ENCODE assay signal across 1 cellular context in the genomic region with DNA sequence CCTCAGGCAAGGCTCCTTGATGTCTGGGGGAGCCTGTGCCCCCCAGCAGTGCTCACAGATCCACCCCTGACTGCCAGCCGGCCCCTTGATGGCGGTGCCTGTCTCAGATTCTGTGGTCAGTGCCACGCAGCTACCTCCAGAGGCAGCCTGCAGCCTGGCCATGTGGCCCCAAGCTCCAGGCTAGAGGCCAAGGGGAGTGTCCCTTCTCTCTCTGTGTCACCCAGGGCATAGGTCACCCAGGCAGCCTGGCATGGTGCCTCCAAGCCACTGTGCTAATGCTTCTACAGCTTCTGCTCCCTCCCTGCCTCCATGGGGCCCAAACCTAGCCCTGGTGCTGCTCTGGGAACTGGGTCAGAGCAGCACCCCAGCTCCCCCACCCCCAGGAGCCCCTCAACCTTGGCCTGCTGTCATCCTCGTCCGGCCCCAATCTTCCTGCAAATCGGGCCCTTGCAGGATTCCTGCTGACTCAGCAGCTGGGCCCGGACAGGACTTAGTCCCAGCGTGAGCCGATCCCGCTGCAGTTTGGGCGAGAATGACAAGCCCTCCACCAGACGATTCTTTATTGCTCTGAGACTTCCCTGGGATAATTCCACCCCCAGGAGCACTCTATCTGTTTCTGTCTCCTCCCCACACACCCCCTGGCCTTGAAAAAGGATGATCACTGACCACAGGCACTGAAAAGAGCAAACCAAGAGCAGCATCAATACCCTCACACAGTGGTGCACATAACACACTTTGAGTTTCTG.
TF ChIP-seq lines count a peak whose summit lies in the region.

No MANE protein-coding gene starts in this region.

TF ChIP-seq in GM23338, 12 proteins besides CTCF, POLR2A, EP300 and RAD21 (continued from another document):
- TF ChIP-seq, protein P1, sequence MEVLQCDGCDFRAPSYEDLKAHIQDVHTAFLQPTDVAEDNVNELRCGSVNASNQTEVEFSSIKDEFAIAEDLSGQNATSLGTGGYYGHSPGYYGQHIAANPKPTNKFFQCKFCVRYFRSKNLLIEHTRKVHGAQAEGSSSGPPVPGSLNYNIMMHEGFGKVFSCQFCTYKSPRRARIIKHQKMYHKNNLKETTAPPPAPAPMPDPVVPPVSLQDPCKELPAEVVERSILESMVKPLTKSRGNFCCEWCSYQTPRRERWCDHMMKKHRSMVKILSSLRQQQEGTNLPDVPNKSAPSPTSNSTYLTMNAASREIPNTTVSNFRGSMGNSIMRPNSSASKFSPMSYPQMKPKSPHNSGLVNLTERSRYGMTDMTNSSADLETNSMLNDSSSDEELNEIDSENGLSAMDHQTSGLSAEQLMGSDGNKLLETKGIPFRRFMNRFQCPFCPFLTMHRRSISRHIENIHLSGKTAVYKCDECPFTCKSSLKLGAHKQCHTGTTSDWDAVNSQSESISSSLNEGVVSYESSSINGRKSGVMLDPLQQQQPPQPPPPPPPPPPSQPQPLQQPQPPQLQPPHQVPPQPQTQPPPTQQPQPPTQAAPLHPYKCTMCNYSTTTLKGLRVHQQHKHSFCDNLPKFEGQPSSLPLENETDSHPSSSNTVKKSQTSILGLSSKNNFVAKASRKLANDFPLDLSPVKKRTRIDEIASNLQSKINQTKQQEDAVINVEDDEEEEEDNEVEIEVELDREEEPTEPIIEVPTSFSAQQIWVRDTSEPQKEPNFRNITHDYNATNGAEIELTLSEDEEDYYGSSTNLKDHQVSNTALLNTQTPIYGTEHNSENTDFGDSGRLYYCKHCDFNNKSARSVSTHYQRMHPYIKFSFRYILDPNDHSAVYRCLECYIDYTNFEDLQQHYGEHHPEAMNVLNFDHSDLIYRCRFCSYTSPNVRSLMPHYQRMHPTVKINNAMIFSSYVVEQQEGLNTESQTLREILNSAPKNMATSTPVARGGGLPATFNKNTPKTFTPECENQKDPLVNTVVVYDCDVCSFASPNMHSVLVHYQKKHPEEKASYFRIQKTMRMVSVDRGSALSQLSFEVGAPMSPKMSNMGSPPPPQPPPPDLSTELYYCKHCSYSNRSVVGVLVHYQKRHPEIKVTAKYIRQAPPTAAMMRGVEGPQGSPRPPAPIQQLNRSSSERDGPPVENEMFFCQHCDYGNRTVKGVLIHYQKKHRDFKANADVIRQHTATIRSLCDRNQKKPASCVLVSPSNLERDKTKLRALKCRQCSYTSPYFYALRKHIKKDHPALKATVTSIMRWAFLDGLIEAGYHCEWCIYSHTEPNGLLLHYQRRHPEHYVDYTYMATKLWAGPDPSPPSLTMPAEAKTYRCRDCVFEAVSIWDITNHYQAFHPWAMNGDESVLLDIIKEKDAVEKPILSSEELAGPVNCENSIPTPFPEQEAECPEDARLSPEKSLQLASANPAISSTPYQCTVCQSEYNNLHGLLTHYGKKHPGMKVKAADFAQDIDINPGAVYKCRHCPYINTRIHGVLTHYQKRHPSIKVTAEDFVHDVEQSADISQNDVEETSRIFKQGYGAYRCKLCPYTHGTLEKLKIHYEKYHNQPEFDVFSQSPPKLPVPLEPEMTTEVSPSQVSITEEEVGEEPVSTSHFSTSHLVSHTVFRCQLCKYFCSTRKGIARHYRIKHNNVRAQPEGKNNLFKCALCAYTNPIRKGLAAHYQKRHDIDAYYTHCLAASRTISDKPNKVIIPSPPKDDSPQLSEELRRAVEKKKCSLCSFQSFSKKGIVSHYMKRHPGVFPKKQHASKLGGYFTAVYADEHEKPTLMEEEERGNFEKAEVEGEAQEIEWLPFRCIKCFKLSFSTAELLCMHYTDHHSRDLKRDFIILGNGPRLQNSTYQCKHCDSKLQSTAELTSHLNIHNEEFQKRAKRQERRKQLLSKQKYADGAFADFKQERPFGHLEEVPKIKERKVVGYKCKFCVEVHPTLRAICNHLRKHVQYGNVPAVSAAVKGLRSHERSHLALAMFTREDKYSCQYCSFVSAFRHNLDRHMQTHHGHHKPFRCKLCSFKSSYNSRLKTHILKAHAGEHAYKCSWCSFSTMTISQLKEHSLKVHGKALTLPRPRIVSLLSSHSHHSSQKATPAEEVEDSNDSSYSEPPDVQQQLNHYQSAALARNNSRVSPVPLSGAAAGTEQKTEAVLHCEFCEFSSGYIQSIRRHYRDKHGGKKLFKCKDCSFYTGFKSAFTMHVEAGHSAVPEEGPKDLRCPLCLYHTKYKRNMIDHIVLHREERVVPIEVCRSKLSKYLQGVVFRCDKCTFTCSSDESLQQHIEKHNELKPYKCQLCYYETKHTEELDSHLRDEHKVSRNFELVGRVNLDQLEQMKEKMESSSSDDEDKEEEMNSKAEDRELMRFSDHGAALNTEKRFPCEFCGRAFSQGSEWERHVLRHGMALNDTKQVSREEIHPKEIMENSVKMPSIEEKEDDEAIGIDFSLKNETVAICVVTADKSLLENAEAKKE (CRISPR knock-in tag; IDR thresholded peaks at IDR 0.05) = no peak
- TF ChIP-seq, protein P2, sequence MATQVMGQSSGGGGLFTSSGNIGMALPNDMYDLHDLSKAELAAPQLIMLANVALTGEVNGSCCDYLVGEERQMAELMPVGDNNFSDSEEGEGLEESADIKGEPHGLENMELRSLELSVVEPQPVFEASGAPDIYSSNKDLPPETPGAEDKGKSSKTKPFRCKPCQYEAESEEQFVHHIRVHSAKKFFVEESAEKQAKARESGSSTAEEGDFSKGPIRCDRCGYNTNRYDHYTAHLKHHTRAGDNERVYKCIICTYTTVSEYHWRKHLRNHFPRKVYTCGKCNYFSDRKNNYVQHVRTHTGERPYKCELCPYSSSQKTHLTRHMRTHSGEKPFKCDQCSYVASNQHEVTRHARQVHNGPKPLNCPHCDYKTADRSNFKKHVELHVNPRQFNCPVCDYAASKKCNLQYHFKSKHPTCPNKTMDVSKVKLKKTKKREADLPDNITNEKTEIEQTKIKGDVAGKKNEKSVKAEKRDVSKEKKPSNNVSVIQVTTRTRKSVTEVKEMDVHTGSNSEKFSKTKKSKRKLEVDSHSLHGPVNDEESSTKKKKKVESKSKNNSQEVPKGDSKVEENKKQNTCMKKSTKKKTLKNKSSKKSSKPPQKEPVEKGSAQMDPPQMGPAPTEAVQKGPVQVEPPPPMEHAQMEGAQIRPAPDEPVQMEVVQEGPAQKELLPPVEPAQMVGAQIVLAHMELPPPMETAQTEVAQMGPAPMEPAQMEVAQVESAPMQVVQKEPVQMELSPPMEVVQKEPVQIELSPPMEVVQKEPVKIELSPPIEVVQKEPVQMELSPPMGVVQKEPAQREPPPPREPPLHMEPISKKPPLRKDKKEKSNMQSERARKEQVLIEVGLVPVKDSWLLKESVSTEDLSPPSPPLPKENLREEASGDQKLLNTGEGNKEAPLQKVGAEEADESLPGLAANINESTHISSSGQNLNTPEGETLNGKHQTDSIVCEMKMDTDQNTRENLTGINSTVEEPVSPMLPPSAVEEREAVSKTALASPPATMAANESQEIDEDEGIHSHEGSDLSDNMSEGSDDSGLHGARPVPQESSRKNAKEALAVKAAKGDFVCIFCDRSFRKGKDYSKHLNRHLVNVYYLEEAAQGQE (IDR thresholded peaks at IDR 0.05; ENCODE audit: unreplicated experiment) = no peak
- TF ChIP-seq EZH2 (IDR thresholded peaks at IDR 0.05; ENCODE audit: low read depth, unreplicated experiment) = no peak
- TF ChIP-seq ZNF114 (CRISPR knock-in tag; IDR thresholded peaks at IDR 0.05) = no peak
- no peak for TF ChIP-seq NANOG (IDR thresholded peaks at IDR 0.05; ENCODE audit: borderline replicate concordance)
